ENCODE assay signal across 11 cellular contexts in the genomic region with DNA sequence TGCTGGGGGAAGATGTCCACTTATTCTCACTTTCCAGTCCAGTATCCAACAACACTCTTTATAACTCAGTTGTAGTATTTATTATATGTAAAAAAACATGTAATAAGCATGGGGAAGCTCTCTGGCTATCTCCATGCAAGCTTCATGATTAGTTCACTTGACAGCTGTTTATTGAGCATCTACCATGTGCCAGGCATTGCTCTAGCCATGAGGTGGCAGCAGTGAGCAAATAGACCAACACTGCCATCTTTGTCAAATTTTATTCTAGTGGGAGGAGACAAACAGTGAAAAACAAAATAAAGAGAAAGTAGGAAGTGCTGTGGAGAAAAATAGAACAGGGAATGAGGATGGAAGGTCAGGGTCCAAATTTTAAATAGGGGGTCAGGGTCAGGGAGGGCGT.
DNase-seq lines count a peak whose midpoint lies in the region; ATAC-seq, FAIRE-seq and TF ChIP-seq lines count a peak whose summit lies in the region.
"Had no signal": no experiment of that assay in that cellular context is flagged by ENCODE, and none has a peak within 500 bp of the region (broad histone marks: within the 10 kb centered on the region; RNA-seq: fewer than 3 reads in every experiment).

No MANE protein-coding gene starts in this region.

- ATAC-seq in A549 (peak in 1 of 2 experiments; percentile 47; a peak in 2 of 6 replicates), pancreas (no peak)
- ATAC-seq: activated naive CD4-positive, alpha-beta T cell treated with anti-CD3 and anti-CD28 coated beads, Interleukin-2, amount 50 U/mL, for 72 hours had no signal

- CTCF ChIA-PET in A549 (lab: Yijun Ruan, JAX) = interaction anchor here (0.9 to 1.2 kb wide), 2 partner anchors 58 to 83 kb away, joined by 3 read pairs; no protein-coding TSS in a partner anchor

- H3K9me3 ChIP-seq in A549 (no peaks in the 10 kb centered on the region; the same call in 2 of the 3 replicates), endodermal cell (ENCODE audit: control insufficient read depth, low read length) (no peaks in the 10 kb centered on the region), pancreas (no peaks in the 10 kb centered on the region)

- TF ChIP-seq CTCF in A549 (IDR thresholded peaks at IDR 0.05) = peak; percentile 27; the same call in 1 of the 3 replicates
- peak; percentile 53 for TF ChIP-seq CTCF in endodermal cell (conservative IDR thresholded peaks at IDR 0.05)
- no peak for TF ChIP-seq CTCF in endothelial cell (IDR thresholded peaks at IDR 0.05; ENCODE audit: unreplicated experiment)
- no peak for TF ChIP-seq CTCF in pancreas (IDR thresholded peaks at IDR 0.05)

- H3K27me3 ChIP-seq in endodermal cell (ENCODE audit: control insufficient read depth, insufficient read depth, low read length, poor library complexity, severe bottlenecking) = no peaks in the 10 kb centered on the region
- no peaks in the 10 kb centered on the region for H3K27me3 ChIP-seq in pancreas

- H3K27me3 Mint-ChIP-seq in endodermal cell (ENCODE audit: insufficient read depth) (no peaks in the 10 kb centered on the region), endothelial cell (ENCODE audit: unreplicated experiment) (no peaks in the 10 kb centered on the region)

- peak in 1 of 2 experiments; percentile 30; a peak in 2 of 5 replicates for TF ChIP-seq RAD21 in A549 (conservative IDR thresholded peaks at IDR 0.05 in 1 of 2, IDR thresholded peaks at IDR 0.05 in 1 of 2)

- H3K4me1 ChIP-seq in A549 (no peaks in the 10 kb centered on the region), endodermal cell (ENCODE audit: control insufficient read depth, insufficient read depth, low read length) (no peaks in the 10 kb centered on the region), pancreas (no peaks in the 10 kb centered on the region)
- H3K4me1 ChIP-seq: HAP-1 had no signal

- peaks cover 11% of the 10 kb centered on the region for H3K9me3 Mint-ChIP-seq in endodermal cell
- H3K9me3 Mint-ChIP-seq in endothelial cell (ENCODE audit: unreplicated experiment) = no peaks in the 10 kb centered on the region

- POLR2A ChIA-PET in A549 (lab: Yijun Ruan, JAX) = no interaction called here

- DNase-seq in A549 (ENCODE audit: low read depth in 1 of 2, low spot score in 1 of 2) (peak in 1 of 2 experiments; percentile 16), EH (ENCODE audit: low read depth) (peak; percentile 15), MV-4-11 (lab: John Stamatoyannopoulos, UW) (peak; percentile 60), endodermal cell (no peak), cerebellum (ENCODE audit: low spot score) (no peak), amniotic stem cell (lab: John Stamatoyannopoulos, UW) (no peak), endothelial cell (ENCODE audit: low spot score) (no peak), pancreas (no peak)

- TF ChIP-seq POLR2A in A549 (IDR thresholded peaks at IDR 0.05; ENCODE audit: low read length) = no peak

- H3K4me2 ChIP-seq in A549 = no peak overlapping the region

- H3K27ac Mint-ChIP-seq in endodermal cell (no peak overlapping the region), endothelial cell (ENCODE audit: unreplicated experiment) (no peak overlapping the region)
- H3K27ac Mint-ChIP-seq: activated naive CD4-positive, alpha-beta T cell treated with anti-CD3 and anti-CD28 coated beads, Interleukin-2, amount 50 U/mL, for 72 hours; IgD-negative memory B cell had no signal

- H3K36me3 ChIP-seq in endodermal cell (ENCODE audit: control insufficient read depth, insufficient read depth, low read length) (no peaks in the 10 kb centered on the region), pancreas (no peaks in the 10 kb centered on the region)
- H3K36me3 ChIP-seq: HAP-1 had no signal

- H3K4me3 Mint-ChIP-seq in endodermal cell (no peak overlapping the region), endothelial cell (ENCODE audit: unreplicated experiment) (no peak overlapping the region)
- H3K4me3 Mint-ChIP-seq: IgD-negative memory B cell had no signal

- H3K4me1 Mint-ChIP-seq in endodermal cell (no peaks in the 10 kb centered on the region), endothelial cell (ENCODE audit: unreplicated experiment) (no peaks in the 10 kb centered on the region)
- H3K4me1 Mint-ChIP-seq: IgD-negative memory B cell had no signal

- intact Hi-C loops in pancreas (cut with DNase I) = no loop called here

- H3K36me3 Mint-ChIP-seq in endodermal cell (ENCODE audit: low read depth) (no peaks in the 10 kb centered on the region), endothelial cell (ENCODE audit: low read depth, unreplicated experiment) (no peaks in the 10 kb centered on the region)
- H3K36me3 Mint-ChIP-seq: activated naive CD4-positive, alpha-beta T cell treated with anti-CD3 and anti-CD28 coated beads, Interleukin-2, amount 50 U/mL, for 72 hours; IgD-negative memory B cell had no signal

- H3K27ac ChIP-seq in A549 (no peak overlapping the region), endodermal cell (ENCODE audit: low read depth, low read length) (no peak overlapping the region), pancreas (no peak overlapping the region)

- FAIRE-seq in A549 (lab: Jason Lieb, UNC) (no peak), pancreas (lab: Jason Lieb, UNC) (no peak)

- H3K4me3 ChIP-seq in A549 (no peak overlapping the region), endodermal cell (ENCODE audit: low read length) (no peak overlapping the region), pancreas (no peak overlapping the region)
- H3K4me3 ChIP-seq: HAP-1 had no signal

- H3K9ac ChIP-seq in endodermal cell (ENCODE audit: extremely low read depth, low read length, poor library complexity, severe bottlenecking) = no peak overlapping the region

- 6% methylated on average over 1 of the region's 1 CpG for WGBS in A549 (ENCODE audit: missing lambda C conversion rate)
- 87 to 90% methylated on average over 1 of the region's 1 CpG for WGBS in endodermal cell (ENCODE audit: insufficient coverage in 1 of 2, insufficient read length in 1 of 2), 2 experiments
- WGBS in pancreas, 2 donors = 51 to 56% methylated on average over 1 of the region's 1 CpG

- TF ChIP-seq EP300 in A549 (IDR thresholded peaks at IDR 0.05) = no peak

TF ChIP-seq in A549, 52 proteins besides CTCF, POLR2A, EP300 and RAD21:
- no peak for TF ChIP-seq NPAS2 (CRISPR knock-in tag; IDR thresholded peaks at IDR 0.05; ENCODE audit: borderline replicate concordance)
- TF ChIP-seq, protein P1, sequence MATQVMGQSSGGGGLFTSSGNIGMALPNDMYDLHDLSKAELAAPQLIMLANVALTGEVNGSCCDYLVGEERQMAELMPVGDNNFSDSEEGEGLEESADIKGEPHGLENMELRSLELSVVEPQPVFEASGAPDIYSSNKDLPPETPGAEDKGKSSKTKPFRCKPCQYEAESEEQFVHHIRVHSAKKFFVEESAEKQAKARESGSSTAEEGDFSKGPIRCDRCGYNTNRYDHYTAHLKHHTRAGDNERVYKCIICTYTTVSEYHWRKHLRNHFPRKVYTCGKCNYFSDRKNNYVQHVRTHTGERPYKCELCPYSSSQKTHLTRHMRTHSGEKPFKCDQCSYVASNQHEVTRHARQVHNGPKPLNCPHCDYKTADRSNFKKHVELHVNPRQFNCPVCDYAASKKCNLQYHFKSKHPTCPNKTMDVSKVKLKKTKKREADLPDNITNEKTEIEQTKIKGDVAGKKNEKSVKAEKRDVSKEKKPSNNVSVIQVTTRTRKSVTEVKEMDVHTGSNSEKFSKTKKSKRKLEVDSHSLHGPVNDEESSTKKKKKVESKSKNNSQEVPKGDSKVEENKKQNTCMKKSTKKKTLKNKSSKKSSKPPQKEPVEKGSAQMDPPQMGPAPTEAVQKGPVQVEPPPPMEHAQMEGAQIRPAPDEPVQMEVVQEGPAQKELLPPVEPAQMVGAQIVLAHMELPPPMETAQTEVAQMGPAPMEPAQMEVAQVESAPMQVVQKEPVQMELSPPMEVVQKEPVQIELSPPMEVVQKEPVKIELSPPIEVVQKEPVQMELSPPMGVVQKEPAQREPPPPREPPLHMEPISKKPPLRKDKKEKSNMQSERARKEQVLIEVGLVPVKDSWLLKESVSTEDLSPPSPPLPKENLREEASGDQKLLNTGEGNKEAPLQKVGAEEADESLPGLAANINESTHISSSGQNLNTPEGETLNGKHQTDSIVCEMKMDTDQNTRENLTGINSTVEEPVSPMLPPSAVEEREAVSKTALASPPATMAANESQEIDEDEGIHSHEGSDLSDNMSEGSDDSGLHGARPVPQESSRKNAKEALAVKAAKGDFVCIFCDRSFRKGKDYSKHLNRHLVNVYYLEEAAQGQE (IDR thresholded peaks at IDR 0.05) = no peak
- TF ChIP-seq CBX2 (IDR thresholded peaks at IDR 0.05; ENCODE audit: borderline replicate concordance, low read depth) = no peak

Comparison
In these comparisons a context has a peak if more than half of its experiments do, and no peak if none do; other contexts are left out.
1. DNase-seq: peak in EH (single experiment) and MV-4-11 (single experiment); none in endodermal cell (single experiment), cerebellum (single experiment), amniotic stem cell (single experiment), endothelial cell (single experiment) and pancreas (0 of 6).
2. CTCF ChIP-seq: peak in A549 (single experiment) and endodermal cell (single experiment); none in endothelial cell (single experiment) and pancreas (0 of 4).